ENCODE assay signal across 1 cellular context in the genomic region with DNA sequence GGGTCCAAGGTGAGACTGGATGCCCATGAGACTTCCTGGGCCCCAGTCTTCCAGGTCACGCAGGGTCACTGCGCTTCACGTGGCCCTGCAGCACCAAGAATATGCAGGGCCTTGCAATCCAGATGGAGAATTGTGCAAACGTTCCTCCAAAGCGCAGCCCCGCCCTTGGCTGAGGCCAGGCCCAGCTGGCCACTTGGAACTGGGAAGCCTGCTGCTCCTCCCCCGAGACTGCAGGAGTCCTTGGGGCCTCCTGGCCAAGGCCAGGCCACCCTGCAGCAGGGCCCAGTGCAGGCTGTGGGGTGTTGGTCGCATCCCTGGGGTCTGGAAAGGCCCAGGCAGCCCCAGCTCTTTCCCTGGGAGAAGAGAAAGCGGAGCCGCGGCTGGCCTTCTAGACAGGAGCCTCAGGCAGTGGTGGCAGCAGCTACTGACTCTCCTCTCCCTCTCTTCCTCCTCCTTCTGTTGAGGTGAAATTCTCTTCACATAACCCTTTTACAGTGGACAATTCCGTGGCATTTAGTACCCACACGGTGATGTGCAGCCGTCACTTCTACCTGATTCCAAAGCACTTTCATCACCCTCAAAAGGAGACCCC.
A peak's percentile ranks its signal among the peaks of the same experiment; 100 is the strongest.
TF ChIP-seq lines count a peak whose summit lies in the region.

No MANE protein-coding gene starts in this region.

TF ChIP-seq in HepG2, 621 proteins besides CTCF, POLR2A, EP300 and RAD21 (continued from another document):
- TF ChIP-seq, protein P1, sequence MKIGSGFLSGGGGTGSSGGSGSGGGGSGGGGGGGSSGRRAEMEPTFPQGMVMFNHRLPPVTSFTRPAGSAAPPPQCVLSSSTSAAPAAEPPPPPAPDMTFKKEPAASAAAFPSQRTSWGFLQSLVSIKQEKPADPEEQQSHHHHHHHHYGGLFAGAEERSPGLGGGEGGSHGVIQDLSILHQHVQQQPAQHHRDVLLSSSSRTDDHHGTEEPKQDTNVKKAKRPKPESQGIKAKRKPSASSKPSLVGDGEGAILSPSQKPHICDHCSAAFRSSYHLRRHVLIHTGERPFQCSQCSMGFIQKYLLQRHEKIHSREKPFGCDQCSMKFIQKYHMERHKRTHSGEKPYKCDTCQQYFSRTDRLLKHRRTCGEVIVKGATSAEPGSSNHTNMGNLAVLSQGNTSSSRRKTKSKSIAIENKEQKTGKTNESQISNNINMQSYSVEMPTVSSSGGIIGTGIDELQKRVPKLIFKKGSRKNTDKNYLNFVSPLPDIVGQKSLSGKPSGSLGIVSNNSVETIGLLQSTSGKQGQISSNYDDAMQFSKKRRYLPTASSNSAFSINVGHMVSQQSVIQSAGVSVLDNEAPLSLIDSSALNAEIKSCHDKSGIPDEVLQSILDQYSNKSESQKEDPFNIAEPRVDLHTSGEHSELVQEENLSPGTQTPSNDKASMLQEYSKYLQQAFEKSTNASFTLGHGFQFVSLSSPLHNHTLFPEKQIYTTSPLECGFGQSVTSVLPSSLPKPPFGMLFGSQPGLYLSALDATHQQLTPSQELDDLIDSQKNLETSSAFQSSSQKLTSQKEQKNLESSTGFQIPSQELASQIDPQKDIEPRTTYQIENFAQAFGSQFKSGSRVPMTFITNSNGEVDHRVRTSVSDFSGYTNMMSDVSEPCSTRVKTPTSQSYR (CRISPR knock-in tag; IDR thresholded peaks at IDR 0.05; ENCODE audit: borderline replicate concordance), result peak; percentile 6; the same call in 1 of the 2 replicates
- no peak for TF ChIP-seq SNAI1 (CRISPR knock-in tag; IDR thresholded peaks at IDR 0.05; ENCODE audit: borderline replicate concordance)
- TF ChIP-seq, protein P2, sequence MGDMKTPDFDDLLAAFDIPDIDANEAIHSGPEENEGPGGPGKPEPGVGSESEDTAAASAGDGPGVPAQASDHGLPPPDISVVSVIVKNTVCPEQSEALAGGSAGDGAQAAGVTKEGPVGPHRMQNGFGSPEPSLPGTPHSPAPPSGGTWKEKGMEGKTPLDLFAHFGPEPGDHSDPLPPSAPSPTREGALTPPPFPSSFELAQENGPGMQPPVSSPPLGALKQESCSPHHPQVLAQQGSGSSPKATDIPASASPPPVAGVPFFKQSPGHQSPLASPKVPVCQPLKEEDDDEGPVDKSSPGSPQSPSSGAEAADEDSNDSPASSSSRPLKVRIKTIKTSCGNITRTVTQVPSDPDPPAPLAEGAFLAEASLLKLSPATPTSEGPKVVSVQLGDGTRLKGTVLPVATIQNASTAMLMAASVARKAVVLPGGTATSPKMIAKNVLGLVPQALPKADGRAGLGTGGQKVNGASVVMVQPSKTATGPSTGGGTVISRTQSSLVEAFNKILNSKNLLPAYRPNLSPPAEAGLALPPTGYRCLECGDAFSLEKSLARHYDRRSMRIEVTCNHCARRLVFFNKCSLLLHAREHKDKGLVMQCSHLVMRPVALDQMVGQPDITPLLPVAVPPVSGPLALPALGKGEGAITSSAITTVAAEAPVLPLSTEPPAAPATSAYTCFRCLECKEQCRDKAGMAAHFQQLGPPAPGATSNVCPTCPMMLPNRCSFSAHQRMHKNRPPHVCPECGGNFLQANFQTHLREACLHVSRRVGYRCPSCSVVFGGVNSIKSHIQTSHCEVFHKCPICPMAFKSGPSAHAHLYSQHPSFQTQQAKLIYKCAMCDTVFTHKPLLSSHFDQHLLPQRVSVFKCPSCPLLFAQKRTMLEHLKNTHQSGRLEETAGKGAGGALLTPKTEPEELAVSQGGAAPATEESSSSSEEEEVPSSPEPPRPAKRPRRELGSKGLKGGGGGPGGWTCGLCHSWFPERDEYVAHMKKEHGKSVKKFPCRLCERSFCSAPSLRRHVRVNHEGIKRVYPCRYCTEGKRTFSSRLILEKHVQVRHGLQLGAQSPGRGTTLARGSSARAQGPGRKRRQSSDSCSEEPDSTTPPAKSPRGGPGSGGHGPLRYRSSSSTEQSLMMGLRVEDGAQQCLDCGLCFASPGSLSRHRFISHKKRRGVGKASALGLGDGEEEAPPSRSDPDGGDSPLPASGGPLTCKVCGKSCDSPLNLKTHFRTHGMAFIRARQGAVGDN (CRISPR knock-in tag; IDR thresholded peaks at IDR 0.05), result peak; percentile 63
- no peak for TF ChIP-seq MED1 (CRISPR knock-in tag; IDR thresholded peaks at IDR 0.05)
- no peak for TF ChIP-seq ZNF772 (CRISPR knock-in tag; IDR thresholded peaks at IDR 0.05)
- no peak for TF ChIP-seq HDAC2 (CRISPR knock-in tag; IDR thresholded peaks at IDR 0.05)
- TF ChIP-seq ZNF850 (CRISPR knock-in tag; conservative IDR thresholded peaks at IDR 0.05), result no peak
- TF ChIP-seq, protein P3, sequence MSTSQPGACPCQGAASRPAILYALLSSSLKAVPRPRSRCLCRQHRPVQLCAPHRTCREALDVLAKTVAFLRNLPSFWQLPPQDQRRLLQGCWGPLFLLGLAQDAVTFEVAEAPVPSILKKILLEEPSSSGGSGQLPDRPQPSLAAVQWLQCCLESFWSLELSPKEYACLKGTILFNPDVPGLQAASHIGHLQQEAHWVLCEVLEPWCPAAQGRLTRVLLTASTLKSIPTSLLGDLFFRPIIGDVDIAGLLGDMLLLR (CRISPR knock-in tag; IDR thresholded peaks at IDR 0.05), result no peak
- no peak for TF ChIP-seq CCAR2 (optimal IDR thresholded peaks at IDR 0.05; ENCODE audit: low read depth, low read length)
- TF ChIP-seq NFE2 (CRISPR knock-in tag; IDR thresholded peaks at IDR 0.05), result no peak
- TF ChIP-seq, protein P4, sequence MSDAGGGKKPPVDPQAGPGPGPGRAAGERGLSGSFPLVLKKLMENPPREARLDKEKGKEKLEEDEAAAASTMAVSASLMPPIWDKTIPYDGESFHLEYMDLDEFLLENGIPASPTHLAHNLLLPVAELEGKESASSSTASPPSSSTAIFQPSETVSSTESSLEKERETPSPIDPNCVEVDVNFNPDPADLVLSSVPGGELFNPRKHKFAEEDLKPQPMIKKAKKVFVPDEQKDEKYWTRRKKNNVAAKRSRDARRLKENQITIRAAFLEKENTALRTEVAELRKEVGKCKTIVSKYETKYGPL (CRISPR knock-in tag; IDR thresholded peaks at IDR 0.05), result no peak
- peak; percentile 50; the same call in 1 of the 2 replicates for TF ChIP-seq THAP11 (CRISPR knock-in tag; IDR thresholded peaks at IDR 0.05)
- TF ChIP-seq HMG20A (CRISPR knock-in tag; IDR thresholded peaks at IDR 0.05; ENCODE audit: borderline replicate concordance), result 0 out of 2 replicates have a peak, but pooled peaks have one; percentile 23
- peak; percentile 64; the same call in 1 of the 2 replicates for TF ChIP-seq ZNF678 (CRISPR knock-in tag; IDR thresholded peaks at IDR 0.05)
- TF ChIP-seq, protein P5, sequence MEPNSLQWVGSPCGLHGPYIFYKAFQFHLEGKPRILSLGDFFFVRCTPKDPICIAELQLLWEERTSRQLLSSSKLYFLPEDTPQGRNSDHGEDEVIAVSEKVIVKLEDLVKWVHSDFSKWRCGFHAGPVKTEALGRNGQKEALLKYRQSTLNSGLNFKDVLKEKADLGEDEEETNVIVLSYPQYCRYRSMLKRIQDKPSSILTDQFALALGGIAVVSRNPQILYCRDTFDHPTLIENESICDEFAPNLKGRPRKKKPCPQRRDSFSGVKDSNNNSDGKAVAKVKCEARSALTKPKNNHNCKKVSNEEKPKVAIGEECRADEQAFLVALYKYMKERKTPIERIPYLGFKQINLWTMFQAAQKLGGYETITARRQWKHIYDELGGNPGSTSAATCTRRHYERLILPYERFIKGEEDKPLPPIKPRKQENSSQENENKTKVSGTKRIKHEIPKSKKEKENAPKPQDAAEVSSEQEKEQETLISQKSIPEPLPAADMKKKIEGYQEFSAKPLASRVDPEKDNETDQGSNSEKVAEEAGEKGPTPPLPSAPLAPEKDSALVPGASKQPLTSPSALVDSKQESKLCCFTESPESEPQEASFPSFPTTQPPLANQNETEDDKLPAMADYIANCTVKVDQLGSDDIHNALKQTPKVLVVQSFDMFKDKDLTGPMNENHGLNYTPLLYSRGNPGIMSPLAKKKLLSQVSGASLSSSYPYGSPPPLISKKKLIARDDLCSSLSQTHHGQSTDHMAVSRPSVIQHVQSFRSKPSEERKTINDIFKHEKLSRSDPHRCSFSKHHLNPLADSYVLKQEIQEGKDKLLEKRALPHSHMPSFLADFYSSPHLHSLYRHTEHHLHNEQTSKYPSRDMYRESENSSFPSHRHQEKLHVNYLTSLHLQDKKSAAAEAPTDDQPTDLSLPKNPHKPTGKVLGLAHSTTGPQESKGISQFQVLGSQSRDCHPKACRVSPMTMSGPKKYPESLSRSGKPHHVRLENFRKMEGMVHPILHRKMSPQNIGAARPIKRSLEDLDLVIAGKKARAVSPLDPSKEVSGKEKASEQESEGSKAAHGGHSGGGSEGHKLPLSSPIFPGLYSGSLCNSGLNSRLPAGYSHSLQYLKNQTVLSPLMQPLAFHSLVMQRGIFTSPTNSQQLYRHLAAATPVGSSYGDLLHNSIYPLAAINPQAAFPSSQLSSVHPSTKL (CRISPR knock-in tag; IDR thresholded peaks at IDR 0.05), result peak; percentile 35; the same call in 1 of the 2 replicates
- TF ChIP-seq TSC22D2 (CRISPR knock-in tag; IDR thresholded peaks at IDR 0.05; ENCODE audit: borderline replicate concordance), result no peak
- TF ChIP-seq, protein P6, sequence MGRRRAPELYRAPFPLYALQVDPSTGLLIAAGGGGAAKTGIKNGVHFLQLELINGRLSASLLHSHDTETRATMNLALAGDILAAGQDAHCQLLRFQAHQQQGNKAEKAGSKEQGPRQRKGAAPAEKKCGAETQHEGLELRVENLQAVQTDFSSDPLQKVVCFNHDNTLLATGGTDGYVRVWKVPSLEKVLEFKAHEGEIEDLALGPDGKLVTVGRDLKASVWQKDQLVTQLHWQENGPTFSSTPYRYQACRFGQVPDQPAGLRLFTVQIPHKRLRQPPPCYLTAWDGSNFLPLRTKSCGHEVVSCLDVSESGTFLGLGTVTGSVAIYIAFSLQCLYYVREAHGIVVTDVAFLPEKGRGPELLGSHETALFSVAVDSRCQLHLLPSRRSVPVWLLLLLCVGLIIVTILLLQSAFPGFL (CRISPR knock-in tag; IDR thresholded peaks at IDR 0.05), result no peak
- TF ChIP-seq FIP1L1 (IDR thresholded peaks at IDR 0.05; ENCODE audit: borderline replicate concordance, insufficient read depth, low read depth, low read length), result no peak
- 0 out of 2 replicates have a peak, but pooled peaks have one; percentile 65 for TF ChIP-seq ZNF343 (CRISPR knock-in tag; IDR thresholded peaks at IDR 0.05)
- TF ChIP-seq, protein P7, sequence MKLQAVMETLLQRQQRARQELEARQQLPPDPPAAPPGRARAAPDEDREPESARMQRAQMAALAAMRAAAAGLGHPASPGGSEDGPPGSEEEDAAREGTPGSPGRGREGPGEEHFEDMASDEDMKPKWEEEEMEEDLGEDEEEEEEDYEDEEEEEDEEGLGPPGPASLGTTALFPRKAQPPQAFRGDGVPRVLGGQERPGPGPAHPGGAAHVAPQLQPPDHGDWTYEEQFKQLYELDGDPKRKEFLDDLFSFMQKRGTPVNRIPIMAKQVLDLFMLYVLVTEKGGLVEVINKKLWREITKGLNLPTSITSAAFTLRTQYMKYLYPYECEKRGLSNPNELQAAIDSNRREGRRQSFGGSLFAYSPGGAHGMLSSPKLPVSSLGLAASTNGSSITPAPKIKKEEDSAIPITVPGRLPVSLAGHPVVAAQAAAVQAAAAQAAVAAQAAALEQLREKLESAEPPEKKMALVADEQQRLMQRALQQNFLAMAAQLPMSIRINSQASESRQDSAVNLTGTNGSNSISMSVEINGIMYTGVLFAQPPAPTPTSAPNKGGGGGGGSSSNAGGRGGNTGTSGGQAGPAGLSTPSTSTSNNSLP (IDR thresholded peaks at IDR 0.05; ENCODE audit: low read depth, low read length), result no peak
- TF ChIP-seq ETV6 (CRISPR knock-in tag; conservative IDR thresholded peaks at IDR 0.05), result no peak
- TF ChIP-seq ZNF543 (CRISPR knock-in tag; IDR thresholded peaks at IDR 0.05), result peak; percentile 49; the same call in 1 of the 2 replicates
- TF ChIP-seq RXRA (CRISPR knock-in tag; IDR thresholded peaks at IDR 0.05), result peak; percentile 80
- no peak for TF ChIP-seq MBD4 (IDR thresholded peaks at IDR 0.05; ENCODE audit: borderline replicate concordance, low read length)
- peak; percentile 56; the same call in 1 of the 2 replicates for TF ChIP-seq MYC (CRISPR knock-in tag; IDR thresholded peaks at IDR 0.05; ENCODE audit: borderline replicate concordance)
- TF ChIP-seq, protein P8, sequence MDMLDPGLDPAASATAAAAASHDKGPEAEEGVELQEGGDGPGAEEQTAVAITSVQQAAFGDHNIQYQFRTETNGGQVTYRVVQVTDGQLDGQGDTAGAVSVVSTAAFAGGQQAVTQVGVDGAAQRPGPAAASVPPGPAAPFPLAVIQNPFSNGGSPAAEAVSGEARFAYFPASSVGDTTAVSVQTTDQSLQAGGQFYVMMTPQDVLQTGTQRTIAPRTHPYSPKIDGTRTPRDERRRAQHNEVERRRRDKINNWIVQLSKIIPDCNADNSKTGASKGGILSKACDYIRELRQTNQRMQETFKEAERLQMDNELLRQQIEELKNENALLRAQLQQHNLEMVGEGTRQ (IDR thresholded peaks at IDR 0.05; ENCODE audit: low read depth, low read length), result no peak
- TF ChIP-seq, protein P8 (CRISPR knock-in tag; IDR thresholded peaks at IDR 0.05; ENCODE audit: borderline replicate concordance), result peak; percentile 51; the same call in 1 of the 2 replicates
